10 cellular contexts compared by ENCODE assay signal in the genomic region with DNA sequence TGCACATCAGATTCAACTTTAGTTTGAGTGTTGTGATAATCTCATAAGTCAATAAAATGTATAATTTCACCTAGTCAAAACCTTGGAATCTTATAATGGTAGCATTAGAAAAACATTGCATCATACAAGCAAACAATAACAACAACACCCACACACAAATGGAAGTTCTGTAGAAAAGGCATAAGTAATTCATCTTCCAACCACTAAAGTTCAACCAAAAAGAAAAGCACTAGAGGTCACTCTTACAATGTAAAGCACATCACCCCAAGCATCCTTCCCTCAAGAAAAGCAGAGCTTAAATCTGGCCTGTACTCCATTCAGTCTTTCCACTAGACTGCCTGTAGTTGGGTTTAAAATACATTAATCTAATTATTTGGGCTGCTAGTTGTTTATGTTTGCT. TPM values are rescaled to one million over a fixed set of nuclear protein-coding genes. Genes with fewer than 3 reads are reported as not detected.
DNase-seq lines count a peak whose midpoint lies in the region; ATAC-seq, FAIRE-seq and TF ChIP-seq lines count a peak whose summit lies in the region.
"Had no signal": no experiment of that assay in that cellular context is flagged by ENCODE, and none has a peak within 500 bp of the region (broad histone marks: within the 10 kb centered on the region; RNA-seq: fewer than 3 reads in every experiment).

No MANE protein-coding gene starts in this region.

- no peak for ATAC-seq in GM19452 (IDR thresholded peaks at IDR 0.05; ENCODE audit: unreplicated experiment)

- no peaks in the 10 kb centered on the region for H3F3A ChIP-seq in DOHH2 (ENCODE audit: control insufficient read depth, insufficient read depth)

- H3K9me3 ChIP-seq in DOHH2 (ENCODE audit: control insufficient read depth, insufficient read depth, low read length): no peaks in the 10 kb centered on the region
- H3K9me3 ChIP-seq: SJSA1 had no signal

- H4K20me1 ChIP-seq in DOHH2 (ENCODE audit: control insufficient read depth, insufficient read depth, low read depth, low read length): no peaks in the 10 kb centered on the region

- no peaks in the 10 kb centered on the region for H3K27me3 ChIP-seq in DOHH2 (ENCODE audit: control insufficient read depth, low read length)
- H3K27me3 ChIP-seq in layer of hippocampus (ENCODE audit: control insufficient read depth, insufficient read depth, low read length): no peaks in the 10 kb centered on the region
- H3K27me3 ChIP-seq: SJSA1 had no signal

- no peak for FAIRE-seq in HTR-8/SVneo (lab: Jason Lieb, UNC)

- no peaks in the 10 kb centered on the region for H3K79me2 ChIP-seq in DOHH2 (ENCODE audit: control insufficient read depth, low read length)

- no peak overlapping the region for H3K4me2 ChIP-seq in DOHH2 (ENCODE audit: low read length)

- H3K4me1 ChIP-seq in DOHH2 (ENCODE audit: control insufficient read depth, low read length): no peaks in the 10 kb centered on the region

- intact Hi-C loops in lower leg skin (cut with DNase I; ENCODE audit: low total_unique reads): no loop called here

- peak; percentile 18 for DNase-seq in HT-29 (ENCODE audit: low spot score)
- peak; percentile 1 to 2 for DNase-seq in SHP77 (lab: John Stamatoyannopoulos, UW)
- no peak for DNase-seq in HTR-8/SVneo (ENCODE audit: insufficient read length, low spot score)
- DNase-seq in lower leg skin (ENCODE audit: low spot score in 2 of 2): no peak
- DNase-seq in activated T-cell treated with anti-CD3 and anti-CD28 coated beads, Interleukin-2, amount 50 U/mL, for 1 hour: no peak
- DNase-seq: effector memory CD4-positive, alpha-beta T cell had no signal

- no peaks in the 10 kb centered on the region for H3K9me2 ChIP-seq in DOHH2 (replicated peaks; ENCODE audit: control insufficient read depth, low read length)

- TF ChIP-seq CTCF in DOHH2 (IDR thresholded peaks at IDR 0.05; ENCODE audit: low read depth, low read length, poor library complexity, severe bottlenecking) (peak; percentile 42), lower leg skin (IDR thresholded peaks at IDR 0.05) (no peak)

- H3K36me3 ChIP-seq in DOHH2 (ENCODE audit: control insufficient read depth, low read length): no peaks in the 10 kb centered on the region
- H3K36me3 ChIP-seq: SJSA1 had no signal

- TF ChIP-seq POLR2A in lower leg skin (IDR thresholded peaks at IDR 0.05): no peak

- no peak overlapping the region for H3K4me3 ChIP-seq in DOHH2 (ENCODE audit: low read length)
- H3K4me3 ChIP-seq in lower leg skin (ENCODE audit: low read depth, poor library complexity, severe bottlenecking): no peak overlapping the region
- H3K4me3 ChIP-seq: SJSA1 had no signal

- H3K27ac ChIP-seq in DOHH2 (ENCODE audit: low read depth, low read length): no peak overlapping the region
- H3K27ac ChIP-seq in layer of hippocampus (ENCODE audit: low read depth, low read length): peak overlapping the region; percentile 20
- H3K27ac ChIP-seq: SJSA1 had no signal

RNA-seq across cellular contexts. Expression of a gene that starts 1.8 kb away (rescaled TPM):
- not detected in 2 replicates for total RNA-seq in HT-29 (2014; rRNA removed; shearing (Covaris generic))
- total RNA-seq in lower leg skin: not detected
- total RNA-seq: SJSA1 had no signal

Comparison
In these comparisons a context has a peak if more than half of its experiments do, and no peak if none do; other contexts are left out.
1. DNase-seq: peak in HT-29 (single experiment) and SHP77 (2 of 2); none in HTR-8/SVneo (single experiment), lower leg skin (0 of 2) and activated T-cell treated with anti-CD3 and anti-CD28 coated beads, Interleukin-2, amount 50 U/mL, for 1 hour (single experiment).